In the genomic region with DNA sequence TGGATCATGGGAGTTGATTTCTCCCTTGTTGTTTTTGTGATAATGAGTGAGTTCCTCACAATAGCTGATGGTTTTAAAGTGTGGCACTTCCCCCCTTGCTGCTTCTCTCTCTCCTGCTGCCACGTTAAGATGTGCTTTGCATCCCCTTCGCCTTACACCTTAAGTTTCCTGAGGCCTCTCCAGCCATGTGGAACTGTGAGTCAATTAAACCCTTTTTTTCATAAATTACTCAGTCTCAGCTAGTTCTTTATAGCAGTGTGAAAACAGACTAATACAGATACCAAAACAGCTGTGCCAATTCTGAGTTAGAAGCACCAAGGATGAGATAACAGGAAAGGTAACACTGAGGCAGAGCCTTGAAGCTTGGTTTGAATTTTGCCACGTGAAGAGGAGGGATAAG, we compare ENCODE assay signal across 11 cellular contexts. TPM values are rescaled to one million over a fixed set of nuclear protein-coding genes. Genes with fewer than 3 reads are reported as not detected.
DNase-seq lines count a peak whose midpoint lies in the region; ATAC-seq and TF ChIP-seq lines count a peak whose summit lies in the region.
"Had no signal": no experiment of that assay in that cellular context is flagged by ENCODE, and none has a peak within 500 bp of the region (broad histone marks: within the 10 kb centered on the region; RNA-seq: fewer than 3 reads in every experiment).

No MANE protein-coding gene starts in this region.

- ATAC-seq in GM19035 (IDR thresholded peaks at IDR 0.05; ENCODE audit: unreplicated experiment) = peak; percentile 60
- peak; percentile 65 for ATAC-seq in HG02938 (IDR thresholded peaks at IDR 0.05; ENCODE audit: unreplicated experiment)
- peak; percentile 73 to 79 for ATAC-seq in activated T-cell treated with anti-CD3 and anti-CD28 coated beads, Interleukin-2, amount 50 U/mL, for 72 hours (replicated peaks in 1 of 2)

- H3K27me3 Mint-ChIP-seq in activated T-cell treated with anti-CD3 and anti-CD28 coated beads, Interleukin-2, amount 50 U/mL, for 72 hours (ENCODE audit: low read depth) = no peaks in the 10 kb centered on the region

- peak; percentile 18 for DNase-seq in GM10266 (ENCODE audit: extremely low spot score)
- peak; percentile 6 to 19 for DNase-seq in activated T-cell treated with anti-CD3 and anti-CD28 coated beads, Interleukin-2, amount 50 U/mL, for 72 hours
- DNase-seq in NCI-H748 (lab: John Stamatoyannopoulos, UW; ENCODE audit: unreplicated experiment) = no peak
- DNase-seq in NCI-H82 treated with DMSO at 0.1 percent for 48 hours (lab: John Stamatoyannopoulos, UW; ENCODE audit: unreplicated experiment) = no peak
- no peak for DNase-seq in DMS 273 (lab: John Stamatoyannopoulos, UW; ENCODE audit: unreplicated experiment)
- DNase-seq in NCI-H774 (lab: John Stamatoyannopoulos, UW) = no peak
- DNase-seq: activated effector memory CD4-positive, alpha-beta T cell treated with Interleukin-2 at 50 U/mL for 16 hours; DMS79 treated with DMSO at 0.1 percent for 48 hours; NCI-H1930 had no signal

- H3K4me3 Mint-ChIP-seq in activated T-cell treated with anti-CD3 and anti-CD28 coated beads, Interleukin-2, amount 50 U/mL, for 72 hours = peak overlapping the region in 1 of 2 donors; percentile 46

- H3K4me1 Mint-ChIP-seq in activated T-cell treated with anti-CD3 and anti-CD28 coated beads, Interleukin-2, amount 50 U/mL, for 72 hours (ENCODE audit: low read depth) = peaks cover 35% of the 10 kb centered on the region

- TF ChIP-seq CTCF in GM10266 (IDR thresholded peaks at IDR 0.05; ENCODE audit: control insufficient read depth, insufficient read depth, low read depth, missing control alignments) = no peak

- no peaks in the 10 kb centered on the region for H3K9me3 Mint-ChIP-seq in activated T-cell treated with anti-CD3 and anti-CD28 coated beads, Interleukin-2, amount 50 U/mL, for 72 hours

- no peaks in the 10 kb centered on the region for H3K36me3 Mint-ChIP-seq in activated T-cell treated with anti-CD3 and anti-CD28 coated beads, Interleukin-2, amount 50 U/mL, for 72 hours (ENCODE audit: insufficient read depth in 2 of 2)

- peak overlapping the region; percentile 21 for H3K27ac Mint-ChIP-seq in activated T-cell treated with anti-CD3 and anti-CD28 coated beads, Interleukin-2, amount 50 U/mL, for 72 hours

RNA-seq across cellular contexts. Expression of a gene that starts 44.7 kb away (rescaled TPM):
- 10 to 100 TPM; 63.4 to 72.4 TPM for total RNA-seq in activated T-cell treated with anti-CD3 and anti-CD28 coated beads, Interleukin-2, amount 50 U/mL, for 72 hours

Comparison
In these comparisons a context has a peak if more than half of its experiments do, and no peak if none do; other contexts are left out.
1. DNase-seq: peak in GM10266 (single experiment) and activated T-cell treated with anti-CD3 and anti-CD28 coated beads, Interleukin-2, amount 50 U/mL, for 72 hours (2 of 2); none in NCI-H748 (single experiment), NCI-H82 treated with DMSO at 0.1 percent for 48 hours (single experiment), DMS 273 (single experiment) and NCI-H774 (single experiment).
2. Peak in every context shown above with its lines, with median percentiles within 50 percentile points of each other: ATAC-seq.